Comparison of ENCODE assay signal across 34 cellular contexts in genomic region chr5:71912021-71912420, GRCh38.
DNase-seq lines count a peak whose midpoint lies in the region; ATAC-seq, FAIRE-seq and TF ChIP-seq lines count a peak whose summit lies in the region.
"Had no signal": no experiment of that assay in that cellular context is flagged by ENCODE, and none has a peak within 500 bp of the region (broad histone marks: within the 10 kb centered on the region; RNA-seq: fewer than 3 reads in every experiment).

No MANE protein-coding gene starts in this region.

- H2AFZ ChIP-seq in HepG2 (ENCODE audit: low read length) (no peak overlapping the region), GM12878 (ENCODE audit: control insufficient read depth, low read depth, low read length) (no peak overlapping the region), K562 (ENCODE audit: low read depth, low read length) (no peak overlapping the region)

- no peak overlapping the region for H2BK5ac ChIP-seq in mesendoderm (ENCODE audit: low read length)

- in situ Hi-C loops in HepG2 (cut with HindIII; ENCODE audit: extremely low pct_ligation_motif_present, low pct_unique_long_range_greater_than_20kb): no loop called here
- in situ Hi-C loops in GM12878 (cut with MboI): no loop called here
- in situ Hi-C loops in K562 (cut with MboI): no loop called here

- H3K36me3 ChIP-seq in HepG2 (replicated peaks in 1 of 2; ENCODE audit: control insufficient read depth in 1 of 2, insufficient read depth in 2 of 2, low read length in 2 of 2) (no peaks in the 10 kb centered on the region), right lobe of liver (no peaks in the 10 kb centered on the region), GM12878 (ENCODE audit: control insufficient read depth in 2 of 2, insufficient read depth in 2 of 2, low read length in 1 of 2) (no peaks in the 10 kb centered on the region), K562 (ENCODE audit: control insufficient read depth, insufficient read depth, low read length) (no peaks in the 10 kb centered on the region), heart right ventricle (no peaks in the 10 kb centered on the region), mesendoderm (ENCODE audit: control insufficient read depth, insufficient read depth, low read length) (no peaks in the 10 kb centered on the region)
- H3K36me3 ChIP-seq: BE2C; BLaER1; BLaER1 treated with 17β-estradiol and CSF1 and Interleukin-3, amounts not matched to agents 10 nM and 100 nM had no signal

- RAD21 ChIA-PET in GM12878 (lab: Charles Lee; ENCODE audit: unreplicated experiment): no interaction called here

- no peak for TF ChIP-seq POLR2A in HepG2 (IDR thresholded peaks at IDR 0.05; ENCODE audit: insufficient read depth in 1 of 2, low read depth in 2 of 2, low read length in 2 of 2)
- TF ChIP-seq POLR2A in right lobe of liver (IDR thresholded peaks at IDR 0.05): no peak
- no peak for TF ChIP-seq POLR2A in A549 (IDR thresholded peaks at IDR 0.05; ENCODE audit: low read length)
- TF ChIP-seq POLR2A in GM12878 (IDR thresholded peaks at IDR 0.05; ENCODE audit: low read depth, low read length): no peak
- TF ChIP-seq POLR2A in K562 (conservative IDR thresholded peaks at IDR 0.05): no peak

- FAIRE-seq in HepG2 (lab: Jason Lieb, UNC) (no peak), A549 (lab: Jason Lieb, UNC) (no peak), GM12878 (lab: Jason Lieb, UNC) (peak; percentile 18), K562 (lab: Jason Lieb, UNC) (no peak)
- FAIRE-seq: A204.1, D721Med had no signal

- no peak for DNase-seq in HepG2 (ENCODE audit: low spot score)
- DNase-seq in right lobe of liver: no peak
- DNase-seq in A549 (ENCODE audit: low read depth in 1 of 2, low spot score in 1 of 2): no peak
- DNase-seq in GM12878 (ENCODE audit: low read depth, low spot score): no peak
- no peak for DNase-seq in K562 (ENCODE audit: extremely low read depth in 1 of 4, low spot score in 3 of 4)
- no peak for DNase-seq in heart right ventricle
- DNase-seq in mesendoderm: no peak
- DNase-seq: 8988T; ACHN; AML-193; BE2C; C1 segment of cervical spinal cord; Caco-2; Calu3; CD4-positive, alpha-beta memory T cell; CD4-positive, alpha-beta T cell; CD4-positive, CD25-positive, alpha-beta regulatory T cell; CD8-positive, alpha-beta memory T cell; CD8-positive, alpha-beta T cell; COR-L47; DMS 273 treated with DMSO at 0.1 percent for 48 hours; DMS153; DMS53; DMS79; DMS79 treated with DMSO at 0.1 percent for 48 hours; DND-41; EL had no signal

- no peak overlapping the region for H3K4me3 ChIP-seq in HepG2 (replicated peaks in 1 of 3; ENCODE audit: insufficient read depth in 1 of 3, low read depth in 2 of 3, low read length in 3 of 3)
- no peak overlapping the region for H3K4me3 ChIP-seq in right lobe of liver
- no peak overlapping the region for H3K4me3 ChIP-seq in A549
- no peak overlapping the region for H3K4me3 ChIP-seq in GM12878
- no peak overlapping the region for H3K4me3 ChIP-seq in K562
- no peak overlapping the region for H3K4me3 ChIP-seq in heart right ventricle
- no peak overlapping the region for H3K4me3 ChIP-seq in mesendoderm (ENCODE audit: low read length)
- H3K4me3 ChIP-seq: BLaER1; BLaER1 treated with 17β-estradiol and CSF1 and Interleukin-3, amounts not matched to agents 10 nM and 100 nM had no signal

- no peak overlapping the region for H2BK120ac ChIP-seq in mesendoderm (ENCODE audit: low read depth, low read length)

- H4K5ac ChIP-seq in mesendoderm (ENCODE audit: low read length): no peak overlapping the region

- H3K79me2 ChIP-seq in HepG2 (ENCODE audit: insufficient read depth, low read length): no peaks in the 10 kb centered on the region
- H3K79me2 ChIP-seq in GM12878 (ENCODE audit: control insufficient read depth, insufficient read depth, low read length): no peaks in the 10 kb centered on the region
- H3K79me2 ChIP-seq in K562 (ENCODE audit: control insufficient read depth, insufficient read depth, low read length): no peaks in the 10 kb centered on the region
- no peaks in the 10 kb centered on the region for H3K79me2 ChIP-seq in mesendoderm (ENCODE audit: control insufficient read depth, insufficient read depth, low read length)

- CTCF ChIA-PET in HepG2 (lab: Yijun Ruan, JAX; ENCODE audit: low intra/inter-chr PET ratio, low total read pairs): no interaction called here
- CTCF ChIA-PET in A549 (lab: Yijun Ruan, JAX): interaction anchor here (0.9 to 1.9 kb wide), 3 partner anchors 10 to 129 kb away, joined by 3 to 5 read pairs (median 4); no protein-coding TSS in a partner anchor
- CTCF ChIA-PET in GM12878 (lab: Yijun Ruan, JAX): no interaction called here
- CTCF ChIA-PET in K562 (lab: Yijun Ruan, JAX; ENCODE audit: low intra/inter-chr PET ratio): no interaction called here

- H3K4me2 ChIP-seq in HepG2 (ENCODE audit: low read depth, low read length) (no peak overlapping the region), A549 (no peak overlapping the region), GM12878 (ENCODE audit: control insufficient read depth, insufficient read depth) (no peak overlapping the region), K562 (ENCODE audit: insufficient read depth, low read length) (no peak overlapping the region), mesendoderm (ENCODE audit: low read length) (no peak overlapping the region)
- H3K4me2 ChIP-seq: BLaER1; BLaER1 treated with 17β-estradiol and CSF1 and Interleukin-3, amounts not matched to agents 10 nM and 100 nM had no signal

- H3K9ac ChIP-seq in HepG2 (ENCODE audit: insufficient read depth, low read depth, low read length) (no peak overlapping the region), GM12878 (ENCODE audit: control insufficient read depth, insufficient read depth, low read length) (no peak overlapping the region), K562 (ENCODE audit: insufficient read depth in 1 of 2, low read depth in 2 of 2, low read length in 2 of 2) (no peak overlapping the region), mesendoderm (ENCODE audit: low read length) (no peak overlapping the region)
- H3K9ac ChIP-seq: BLaER1; BLaER1 treated with 17β-estradiol and CSF1 and Interleukin-3, amounts not matched to agents 10 nM and 100 nM had no signal

- BruUV-seq in HepG2 (replicated peaks; lab: Mats Ljungman, UMichigan): no TSS peak
- no TSS peak for BruUV-seq in GM12878 (replicated peaks; lab: Mats Ljungman, UMichigan)
- BruUV-seq in K562 (replicated peaks; lab: Mats Ljungman, UMichigan): no TSS peak

- intact Hi-C loops in HepG2 (cut with micrococcal nuclease; ENCODE audit: unreplicated experiment) (no loop called here), right lobe of liver (cut with DNase I) (no loop called here), GM12878 (cut with micrococcal nuclease; ENCODE audit: unreplicated experiment) (no loop called here), K562 (cut with micrococcal nuclease) (no loop called here), heart right ventricle (cut with DNase I) (no loop called here)

- H3K4me1 ChIP-seq in HepG2 (ENCODE audit: insufficient read depth, low read length) (peaks cover 6% of the 10 kb centered on the region), right lobe of liver (no peaks in the 10 kb centered on the region), A549 (peaks cover 4% of the 10 kb centered on the region; the same call in 1 of the 3 replicates), GM12878 (ENCODE audit: control insufficient read depth, insufficient read depth, low read length) (peaks cover 2% of the 10 kb centered on the region; the same call in 1 of the 2 replicates), K562 (replicated peaks in 1 of 2; ENCODE audit: control insufficient read depth in 2 of 2, insufficient read depth in 2 of 2, low read length in 2 of 2) (no peaks in the 10 kb centered on the region), heart right ventricle (peaks cover 0 to 23% (median 4%) of the 10 kb centered on the region in 9 donors), mesendoderm (ENCODE audit: control insufficient read depth, low read depth, low read length) (no peaks in the 10 kb centered on the region)
- H3K4me1 ChIP-seq: BE2C, Caco-2 had no signal

- H3K9me3 ChIP-seq in HepG2 (ENCODE audit: low read length) (no peaks in the 10 kb centered on the region), right lobe of liver (no peaks in the 10 kb centered on the region), A549 (peaks cover 12% of the 10 kb centered on the region; the same call in 1 of the 3 replicates), GM12878 (replicated peaks; ENCODE audit: control insufficient read depth, insufficient read depth, low read length) (peaks cover 2% of the 10 kb centered on the region; the same call in 1 of the 3 replicates), K562 (replicated peaks; ENCODE audit: control insufficient read depth, insufficient read depth, low read depth, low read length) (no peaks in the 10 kb centered on the region), heart right ventricle (peaks cover 0 to 9% (median 0%) of the 10 kb centered on the region in 11 donors)
- H3K9me3 ChIP-seq: BE2C, BLaER1 had no signal

- H4K8ac ChIP-seq in mesendoderm (ENCODE audit: low read depth, low read length): no peak overlapping the region

- H3K23ac ChIP-seq in mesendoderm (ENCODE audit: low read length): no peak overlapping the region

- H3K27me3 ChIP-seq in HepG2 (ENCODE audit: control insufficient read depth in 1 of 2, insufficient read depth in 2 of 2, low read length in 2 of 2): no peaks in the 10 kb centered on the region
- H3K27me3 ChIP-seq in right lobe of liver: no peaks in the 10 kb centered on the region
- no peaks in the 10 kb centered on the region; a peak in 1 of 4 replicates for H3K27me3 ChIP-seq in GM12878 (replicated peaks in 1 of 2; ENCODE audit: control insufficient read depth in 2 of 2, insufficient read depth in 2 of 2, low read length in 1 of 2)
- H3K27me3 ChIP-seq in K562 (ENCODE audit: control insufficient read depth in 2 of 2, insufficient read depth in 2 of 2, low read length in 2 of 2): peaks cover 0 to 7% of the 10 kb centered on the region in 2 experiments; a peak in 1 of 5 replicates
- H3K27me3 ChIP-seq in heart right ventricle: no peaks in the 10 kb centered on the region
- H3K27me3 ChIP-seq in mesendoderm (ENCODE audit: insufficient read depth, low read length, poor library complexity): no peaks in the 10 kb centered on the region
- H3K27me3 ChIP-seq: BE2C; BLaER1; BLaER1 treated with 17β-estradiol and CSF1 and Interleukin-3, amounts not matched to agents 10 nM and 100 nM had no signal

- H3K4ac ChIP-seq in mesendoderm (ENCODE audit: low read depth, low read length): no peak overlapping the region

- H4K20me1 ChIP-seq in HepG2 (ENCODE audit: insufficient read depth, low read length) (no peaks in the 10 kb centered on the region), GM12878 (ENCODE audit: control insufficient read depth, insufficient read depth) (no peaks in the 10 kb centered on the region), K562 (replicated peaks; ENCODE audit: control insufficient read depth, insufficient read depth, low read length) (no peaks in the 10 kb centered on the region)
- H4K20me1 ChIP-seq: BLaER1; BLaER1 treated with 17β-estradiol and CSF1 and Interleukin-3, amounts not matched to agents 10 nM and 100 nM had no signal

- SMC1A ChIA-PET in GM12878 (lab: Charles Lee; ENCODE audit: uncharacterized antibody, unreplicated experiment): no interaction called here

- ATAC-seq in HepG2 (no peak), right lobe of liver (no peak), A549 (no peak), GM12878 (no peak), K562 (no peak), heart right ventricle (no peak), HG02870 (IDR thresholded peaks at IDR 0.05; ENCODE audit: unreplicated experiment) (no peak)
- ATAC-seq: CD8-positive, alpha-beta T cell had no signal

- no peak overlapping the region for H2AK5ac ChIP-seq in mesendoderm (ENCODE audit: low read length)

- no peaks in the 10 kb centered on the region for H3K79me1 ChIP-seq in mesendoderm (ENCODE audit: low read length)

- TF ChIP-seq CTCF in HepG2 (CRISPR knock-in tag; IDR thresholded peaks at IDR 0.05) (no peak), right lobe of liver (IDR thresholded peaks at IDR 0.05) (no peak), A549 (IDR thresholded peaks at IDR 0.05) (no peak), GM12878 (IDR thresholded peaks at IDR 0.05 in 2 of 3, conservative IDR thresholded peaks at IDR 0.05 in 1 of 3; ENCODE audit: control insufficient read depth in 2 of 3, extremely low read depth in 1 of 3, insufficient read depth in 1 of 3, low read depth in 3 of 3, low read length in 3 of 3) (no peak), K562 (IDR thresholded peaks at IDR 0.05 in 2 of 3, conservative IDR thresholded peaks at IDR 0.05 in 1 of 3; ENCODE audit: insufficient read depth in 2 of 3, low read depth in 1 of 3, low read length in 3 of 3) (no peak), heart right ventricle (IDR thresholded peaks at IDR 0.05) (no peak)

- H2BK15ac ChIP-seq in mesendoderm (replicated peaks; ENCODE audit: low read depth): no peak overlapping the region

- H3K27ac ChIP-seq in HepG2 (ENCODE audit: extremely low read length, insufficient read depth, low read length) (no peak overlapping the region), right lobe of liver (no peak overlapping the region), A549 (no peak overlapping the region), GM12878 (ENCODE audit: control insufficient read depth, insufficient read depth) (no peak overlapping the region), K562 (ENCODE audit: extremely low read depth, low read depth, low read length) (no peak overlapping the region), heart right ventricle (no peak overlapping the region), mesendoderm (ENCODE audit: low read depth, low read length) (no peak overlapping the region)
- H3K27ac ChIP-seq: 22Rv1; BLaER1; BLaER1 treated with 17β-estradiol and CSF1 and Interleukin-3, amounts not matched to agents 10 nM and 100 nM; C4-2B had no signal

- 0% methylated on average over 1 of the region's 1 CpG for WGBS in HepG2 (ENCODE audit: low lambda C conversion rate)
- WGBS in right lobe of liver (ENCODE audit: insufficient coverage, low coverage, low lambda C conversion rate, missing lambda C conversion rate): 57% methylated on average over 1 of the region's 1 CpG
- WGBS in A549 (ENCODE audit: missing lambda C conversion rate): 86% methylated on average over 1 of the region's 1 CpG
- 0% methylated on average over 1 of the region's 1 CpG for WGBS in GM12878 (ENCODE audit: insufficient coverage, insufficient replicate concordance, low lambda C conversion rate, missing lambda C conversion rate)
- 0% methylated on average over 1 of the region's 1 CpG for WGBS in K562 (ENCODE audit: insufficient coverage, low coverage, missing lambda C conversion rate)
- 98 to 99% methylated on average over 1 of the region's 1 CpG for WGBS in heart right ventricle, 2 donors
- WGBS in mesendoderm (ENCODE audit: extremely low coverage, insufficient coverage, low lambda C conversion rate): no CpG with 5 or more reads among the region's 1 CpG

- no peak overlapping the region for H3K56ac ChIP-seq in mesendoderm (ENCODE audit: low read length)

- TF ChIP-seq EP300 in HepG2 (IDR thresholded peaks at IDR 0.05; ENCODE audit: low read depth in 2 of 2, low read length in 2 of 2) (no peak), HepG2 (CRISPR knock-in tag; IDR thresholded peaks at IDR 0.05; ENCODE audit: borderline replicate concordance) (no peak), A549 (IDR thresholded peaks at IDR 0.05) (no peak), GM12878 (IDR thresholded peaks at IDR 0.05; ENCODE audit: borderline replicate concordance in 1 of 2, control insufficient read depth in 1 of 2, low read depth in 2 of 2, low read length in 2 of 2) (no peak), K562 (IDR thresholded peaks at IDR 0.05; ENCODE audit: low read length) (no peak)

- POLR2A ChIA-PET in HepG2 (lab: Yijun Ruan, JAX): no interaction called here
- POLR2A ChIA-PET in A549 (lab: Yijun Ruan, JAX): no interaction called here
- POLR2A ChIA-PET in GM12878 (lab: Charles Lee): no interaction called here
- POLR2A ChIA-PET in K562 (lab: Yijun Ruan, JAX): no interaction called here

- no peaks in the 10 kb centered on the region for H3K9me1 ChIP-seq in K562 (ENCODE audit: control insufficient read depth, insufficient read depth, low read length)

- TF ChIP-seq RAD21 in HepG2 (CRISPR knock-in tag; IDR thresholded peaks at IDR 0.05): no peak
- TF ChIP-seq RAD21 in A549 (conservative IDR thresholded peaks at IDR 0.05 in 1 of 2, IDR thresholded peaks at IDR 0.05 in 1 of 2): no peak
- TF ChIP-seq RAD21 in GM12878 (IDR thresholded peaks at IDR 0.05; ENCODE audit: insufficient read depth, low read depth, low read length): no peak
- TF ChIP-seq RAD21 in K562 (CRISPR knock-in tag; conservative IDR thresholded peaks at IDR 0.05 in 1 of 2, IDR thresholded peaks at IDR 0.05 in 1 of 2): no peak

- no peak overlapping the region for H3K18ac ChIP-seq in mesendoderm (ENCODE audit: low read length)

Comparison
In these comparisons a context has a peak if more than half of its experiments do, and no peak if none do; other contexts are left out.
1. Of the 241 proteins assayed by ChIP-seq in both HepG2 and K562: peak only in HepG2: MAFF and MAFK; only in K562: none; in both: none; in neither: 239.